ENCODE assay signal across 1 cellular context in genomic region chr1:185939142-185939541, GRCh38.
TF ChIP-seq lines count a peak whose summit lies in the region.

No MANE protein-coding gene starts in this region.

TF ChIP-seq in GM23338, 12 proteins besides CTCF, POLR2A, EP300 and RAD21 (continued from another document):
- no peak for TF ChIP-seq ZNF462 (CRISPR knock-in tag; IDR thresholded peaks at IDR 0.05)
- TF ChIP-seq JUNB (IDR thresholded peaks at IDR 0.05; ENCODE audit: unreplicated experiment): no peak
- no peak for TF ChIP-seq NANOG (IDR thresholded peaks at IDR 0.05; ENCODE audit: borderline replicate concordance)
- no peak for TF ChIP-seq STAT1 (IDR thresholded peaks at IDR 0.05; ENCODE audit: unreplicated experiment)
- no peak for TF ChIP-seq EZH2 (IDR thresholded peaks at IDR 0.05; ENCODE audit: low read depth, unreplicated experiment)
- no peak for TF ChIP-seq EZH2phosphoT487 (IDR thresholded peaks at IDR 0.05; ENCODE audit: unreplicated experiment)
- TF ChIP-seq ZNF114 (CRISPR knock-in tag; IDR thresholded peaks at IDR 0.05): no peak
- TF ChIP-seq CREB1 (CRISPR knock-in tag; IDR thresholded peaks at IDR 0.05; ENCODE audit: low read depth): no peak
- no peak for TF ChIP-seq REST (IDR thresholded peaks at IDR 0.05; ENCODE audit: unreplicated experiment)
- TF ChIP-seq POLR2AphosphoS5 (IDR thresholded peaks at IDR 0.05; ENCODE audit: low read depth): no peak
